In the genomic region with DNA sequence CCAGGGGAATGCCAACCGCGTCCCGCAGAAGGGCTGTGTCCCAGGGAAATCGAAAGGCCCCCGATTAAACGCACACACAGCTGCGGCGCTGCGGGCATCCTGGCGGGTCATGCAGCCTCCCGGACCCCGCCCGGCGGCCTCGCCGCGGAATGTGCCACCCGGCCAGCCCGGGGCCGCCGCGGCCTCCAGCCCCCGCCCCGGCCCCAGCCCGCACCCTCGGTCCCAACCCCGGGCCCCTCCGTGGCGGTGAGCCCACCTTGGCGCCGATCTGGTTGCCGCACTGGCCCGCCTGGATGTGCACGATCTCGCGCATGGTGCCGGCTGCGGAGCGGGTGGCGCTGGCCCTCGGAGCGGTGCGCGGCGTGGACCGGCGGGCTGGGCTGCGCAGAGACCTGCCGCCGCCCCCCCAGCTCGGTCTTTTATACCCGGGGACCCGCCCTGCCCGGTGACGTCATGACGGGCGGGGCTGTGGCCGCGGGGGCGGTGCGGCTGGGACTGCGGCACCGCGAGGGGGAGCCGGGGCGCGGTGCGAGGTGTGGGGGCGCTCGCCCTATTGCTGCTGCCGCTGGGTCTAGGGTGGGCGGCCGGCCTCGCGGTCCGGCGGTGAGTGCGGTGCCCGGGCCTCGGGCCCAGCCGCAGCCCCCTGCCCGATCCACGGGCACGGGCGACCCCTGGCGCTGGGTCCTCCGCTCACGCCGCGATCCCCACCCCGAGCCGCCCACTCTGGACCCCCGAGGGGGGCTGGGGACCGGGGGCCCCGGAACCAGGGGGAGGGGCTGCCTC, we compare ENCODE assay signal across 8 cellular contexts. TPM values are rescaled to one million over a fixed set of nuclear protein-coding genes. Genes with fewer than 3 reads are reported as not detected.
A peak's percentile ranks its signal among the peaks of the same experiment; 100 is the strongest.
DNase-seq lines count a peak whose midpoint lies in the region; ATAC-seq, FAIRE-seq and TF ChIP-seq lines count a peak whose summit lies in the region.

A gene (minus strand): TSS at position 394 of the 783 bp plus-strand sequence. CDS start 81 bp downstream, at position 313.

- peaks cover 5 to 7% of the 10 kb centered on the region in 2 experiments for H3K36me3 ChIP-seq in keratinocyte (ENCODE audit: control insufficient read depth in 2 of 2, extremely low read depth in 1 of 2, insufficient read depth in 2 of 2, low read length in 2 of 2)

- peak within 1 kb of the TSS; percentile 65 to 90 (median 90) for H3K4me3 ChIP-seq in keratinocyte (ENCODE audit: control insufficient read depth in 2 of 3, extremely low read depth in 1 of 3, insufficient read depth in 2 of 3, low read depth in 1 of 3, low read length in 3 of 3)

- peaks cover 18% of the 10 kb centered on the region for H3K4me1 ChIP-seq in keratinocyte (ENCODE audit: control insufficient read depth, extremely low read depth, insufficient read depth, low read length)

- dilution Hi-C loops in keratinocyte (cut with MboI; ENCODE audit: extremely low pct_ligation_motif_present, low sequenced_read_pairs) = no loop called here

- TF ChIP-seq CTCF in keratinocyte (optimal IDR thresholded peaks at IDR 0.05 in 1 of 3, IDR thresholded peaks at IDR 0.05 in 1 of 3, conservative IDR thresholded peaks at IDR 0.05 in 1 of 3; ENCODE audit: extremely low read depth in 1 of 3, insufficient read depth in 2 of 3, low read length in 3 of 3) = peak; percentile 30 to 81 (median 61)

- peak within 1 kb of the TSS; percentile 60 for H3K27ac ChIP-seq in keratinocyte (ENCODE audit: control insufficient read depth, insufficient read depth, low read length)

- H3K9ac ChIP-seq in keratinocyte (ENCODE audit: control insufficient read depth, extremely low read depth, insufficient read depth, low read length) = peak within 1 kb of the TSS; percentile 85

- no peaks in the 10 kb centered on the region for H3K27me3 ChIP-seq in keratinocyte (ENCODE audit: control insufficient read depth, extremely low read depth, insufficient read depth, low read length)

- ATAC-seq in HG02623 (IDR thresholded peaks at IDR 0.05; ENCODE audit: unreplicated experiment) = peak; percentile 77

- peak; percentile 28 for DNase-seq in DMS79 treated with DMSO at 0.1 percent for 48 hours (lab: John Stamatoyannopoulos, UW)
- no peak for DNase-seq in DMS79 (lab: John Stamatoyannopoulos, UW)
- DNase-seq in NCI-H146 (lab: John Stamatoyannopoulos, UW) = peak; percentile 85
- peak; percentile 71 to 86 (median 82) for DNase-seq in activated CD4-positive, CD25-positive, alpha-beta regulatory T cell (lab: John Stamatoyannopoulos, UW)
- peak; percentile 90 for DNase-seq in central memory CD4-positive, alpha-beta T cell
- peak; percentile 33 for DNase-seq in keratinocyte (ENCODE audit: low read depth, low spot score)
- peak; percentile 80 to 88 for DNase-seq in stimulated activated CD4-positive, alpha-beta T cell treated with anti-CD3 and anti-CD28 coated beads, Interleukin-15, amount 100 ng/mL, for 1 hour (ENCODE audit: low read depth in 1 of 2, low spot score in 1 of 2)

- H3K4me2 ChIP-seq in keratinocyte (ENCODE audit: control insufficient read depth, extremely low read depth, insufficient read depth, low read depth, low read length) = peak within 1 kb of the TSS; percentile 98

- peaks cover 2% of the 10 kb centered on the region for H4K20me1 ChIP-seq in keratinocyte (ENCODE audit: control insufficient read depth, extremely low read depth, insufficient read depth, low read length)

- H3K9me1 ChIP-seq in keratinocyte (ENCODE audit: control insufficient read depth, extremely low read depth, insufficient read depth, low read length) = no peaks in the 10 kb centered on the region

- no peaks in the 10 kb centered on the region for H3K9me3 ChIP-seq in keratinocyte (ENCODE audit: control insufficient read depth, low read depth, low read length)

- peak within 1 kb of the TSS; percentile 47 for H2AFZ ChIP-seq in keratinocyte (ENCODE audit: control insufficient read depth, low read length)

- H3K79me2 ChIP-seq in keratinocyte (ENCODE audit: control insufficient read depth, insufficient read depth, low read length) = no peaks in the 10 kb centered on the region

- no peak for FAIRE-seq in keratinocyte (lab: Jason Lieb, UNC)

RNA-seq across cellular contexts. Expression of the gene that starts here (rescaled TPM):
- polyA plus RNA-seq in keratinocyte = 58.8 to 84.4 TPM (median 73.0 TPM) in 3 replicates
- 96.2 TPM for polyA plus RNA-seq in keratinocyte (2011; ENCODE audit: low read depth)
- 75.1 and 127 TPM in 2 replicates for polyA plus RNA-seq in keratinocyte (2011; cell fraction: cytosol; rRNA removed)
- 79.8 and 104 TPM in 2 replicates for polyA plus RNA-seq in keratinocyte (2011; cell fraction: nucleus; rRNA removed)
- 84.1 and 269 TPM in 2 replicates for polyA plus RNA-seq in keratinocyte (2012; ENCODE audit: low replicate concordance)
- 53.2 to 87.1 TPM (median 66.5 TPM) in 3 replicates for polyA minus RNA-seq in keratinocyte
- polyA minus RNA-seq in keratinocyte (2011; cell fraction: cytosol; rRNA and poly(A)+ RNA removed) = 179 TPM
- polyA minus RNA-seq in keratinocyte (2011; cell fraction: nucleus; rRNA and poly(A)+ RNA removed) = 67.7 and 76.3 TPM in 2 replicates
